14 cellular contexts compared by ENCODE assay signal in the genomic region with DNA sequence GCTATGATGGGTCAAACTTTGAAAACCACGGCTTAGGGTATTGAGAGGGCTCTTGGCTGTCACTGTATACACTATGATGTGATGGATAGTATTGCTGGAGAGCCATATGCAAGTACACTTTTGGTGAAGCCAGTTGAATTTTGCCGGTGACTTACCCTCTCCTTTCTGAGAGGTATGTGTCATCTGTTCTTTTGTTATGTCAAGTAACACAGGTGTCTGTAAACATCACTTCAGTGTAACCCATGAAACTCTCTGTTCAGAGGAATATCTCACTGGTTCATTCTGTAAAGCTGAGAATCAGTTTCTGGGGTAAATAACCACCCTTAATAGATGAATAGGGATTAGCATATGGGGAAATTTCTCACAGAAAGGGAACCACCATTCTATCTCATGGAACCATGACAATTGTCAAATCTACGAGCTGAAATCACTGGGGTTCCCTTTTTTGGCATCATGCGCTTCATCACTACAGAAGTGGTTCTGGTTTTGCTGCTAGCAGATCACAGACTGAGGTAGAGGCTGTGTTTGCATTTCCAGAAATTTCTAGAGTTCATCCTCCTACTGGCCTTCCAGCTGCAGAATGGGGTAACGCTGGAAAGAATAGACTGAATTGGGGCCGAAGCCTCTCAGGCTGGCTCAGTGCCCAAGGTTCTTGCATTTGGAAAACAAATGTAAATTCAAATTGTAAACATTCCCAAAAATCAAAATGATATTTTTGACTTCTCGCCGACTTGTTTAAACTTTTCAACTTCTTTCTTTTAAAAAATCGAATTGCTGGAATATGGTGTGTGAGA.
DNase-seq lines count a peak whose midpoint lies in the region; ATAC-seq and TF ChIP-seq lines count a peak whose summit lies in the region.
"Had no signal": no experiment of that assay in that cellular context is flagged by ENCODE, and none has a peak within 500 bp of the region (broad histone marks: within the 10 kb centered on the region; RNA-seq: fewer than 3 reads in every experiment).

No MANE protein-coding gene starts in this region.

- TF ChIP-seq POLR2A in esophagus muscularis mucosa (IDR thresholded peaks at IDR 0.05; ENCODE audit: low read depth): no peak
- TF ChIP-seq POLR2A in gastroesophageal sphincter (IDR thresholded peaks at IDR 0.05): no peak

- H3K9me3 ChIP-seq in esophagus muscularis mucosa: peaks cover 0 to 3% (median 0%) of the 10 kb centered on the region in 4 donors
- no peaks in the 10 kb centered on the region for H3K9me3 ChIP-seq in upper lobe of right lung
- H3K9me3 ChIP-seq in gastroesophageal sphincter: no peaks in the 10 kb centered on the region
- H3K9me3 ChIP-seq: Caco-2, mucosa of descending colon, ovary had no signal

- H3K27ac ChIP-seq in esophagus muscularis mucosa (replicated peaks in 1 of 4) (no peak overlapping the region), upper lobe of right lung (no peak overlapping the region), gastroesophageal sphincter (no peak overlapping the region)
- H3K27ac ChIP-seq: foreskin keratinocyte, ovary had no signal

- TF ChIP-seq CTCF in esophagus muscularis mucosa (IDR thresholded peaks at IDR 0.05) (no peak), upper lobe of right lung (IDR thresholded peaks at IDR 0.05) (no peak), gastroesophageal sphincter (IDR thresholded peaks at IDR 0.05) (no peak)

- DNase-seq in NCI-H2029 (lab: John Stamatoyannopoulos, UW): peak; percentile 23
- no peak for DNase-seq in NCI-H2029 treated with DMSO at 0.1 percent for 48 hours (lab: John Stamatoyannopoulos, UW)
- DNase-seq in DMS153 (lab: John Stamatoyannopoulos, UW): peak; percentile 97
- DNase-seq in NCI-H748 treated with DMSO at 0.1 percent for 48 hours (lab: John Stamatoyannopoulos, UW): peak; percentile 95
- DNase-seq in esophagus muscularis mucosa (ENCODE audit: extremely low spot score): peak; percentile 86
- DNase-seq in upper lobe of right lung: no peak
- DNase-seq: Caco-2, endodermal cell, mucosa of descending colon, NCI-H526 treated with DMSO at 0.1 percent for 48 hours, ovary had no signal

- 71% methylated on average over 9 of the region's 9 CpGs for WGBS in esophagus muscularis mucosa
- WGBS in gastroesophageal sphincter (ENCODE audit: low coverage in 1 of 2), 2 donors: 70 to 72% methylated on average over 9 of the region's 9 CpGs

- TF ChIP-seq EP300 in esophagus muscularis mucosa (IDR thresholded peaks at IDR 0.05) (no peak), gastroesophageal sphincter (IDR thresholded peaks at IDR 0.05) (no peak)

- H3K4me1 ChIP-seq in esophagus muscularis mucosa (peaks cover 0 to 12% (median 9%) of the 10 kb centered on the region in 4 donors), upper lobe of right lung (no peaks in the 10 kb centered on the region), gastroesophageal sphincter (no peaks in the 10 kb centered on the region)
- H3K4me1 ChIP-seq: Caco-2, foreskin keratinocyte had no signal

- H3K27me3 ChIP-seq in esophagus muscularis mucosa (no peaks in the 10 kb centered on the region), upper lobe of right lung (no peaks in the 10 kb centered on the region), gastroesophageal sphincter (no peaks in the 10 kb centered on the region)
- H3K27me3 ChIP-seq: ovary had no signal

- H3K4me3 ChIP-seq in esophagus muscularis mucosa (no peak overlapping the region), upper lobe of right lung (no peak overlapping the region), gastroesophageal sphincter (no peak overlapping the region)
- H3K4me3 ChIP-seq: mucosa of descending colon, ovary had no signal

- intact Hi-C loops in esophagus muscularis mucosa (cut with DNase I): no loop called here
- intact Hi-C loops in upper lobe of right lung (cut with DNase I): no loop called here

- no peaks in the 10 kb centered on the region for H3K36me3 ChIP-seq in esophagus muscularis mucosa
- no peaks in the 10 kb centered on the region for H3K36me3 ChIP-seq in upper lobe of right lung
- H3K36me3 ChIP-seq in gastroesophageal sphincter: no peaks in the 10 kb centered on the region
- H3K36me3 ChIP-seq: ovary had no signal

- ATAC-seq in upper lobe of right lung (no peak), GM19397 (IDR thresholded peaks at IDR 0.05; ENCODE audit: unreplicated experiment) (no peak), gastroesophageal sphincter (no peak)
- ATAC-seq: mucosa of descending colon had no signal

Comparison
In these comparisons a context has a peak if more than half of its experiments do, and no peak if none do; other contexts are left out.
1. DNase-seq: peak in NCI-H2029 (single experiment), DMS153 (single experiment), NCI-H748 treated with DMSO at 0.1 percent for 48 hours (single experiment) and esophagus muscularis mucosa (single experiment); none in NCI-H2029 treated with DMSO at 0.1 percent for 48 hours (single experiment) and upper lobe of right lung (single experiment).